Comparison of ENCODE assay signal across 1 cellular context in genomic region chr7:88328787-88329186, GRCh38.
TF ChIP-seq lines count a peak whose summit lies in the region.

No MANE protein-coding gene starts in this region.

TF ChIP-seq in GM12878, 131 proteins besides CTCF, POLR2A, EP300 and RAD21:
- TF ChIP-seq SPI1 (IDR thresholded peaks at IDR 0.05; ENCODE audit: borderline replicate concordance, insufficient read depth, low read depth, low read length): peak; percentile 18; the same call in 1 of the 2 replicates
- TF ChIP-seq ELK1 (IDR thresholded peaks at IDR 0.05; ENCODE audit: low read depth, low read length): no peak
- TF ChIP-seq CBX3 (IDR thresholded peaks at IDR 0.05; ENCODE audit: borderline replicate concordance, low read depth): no peak
- no peak for TF ChIP-seq PML (IDR thresholded peaks at IDR 0.05; ENCODE audit: low read length)
- TF ChIP-seq BCL3 (IDR thresholded peaks at IDR 0.05; ENCODE audit: borderline replicate concordance, insufficient read depth, low read depth, low read length, poor library complexity, severe bottlenecking): no peak
- no peak for TF ChIP-seq CHD1 (IDR thresholded peaks at IDR 0.05; ENCODE audit: low read depth, low read length)
- no peak for TF ChIP-seq ZNF274 (IDR thresholded peaks at IDR 0.05; ENCODE audit: insufficient read depth, insufficient read length)
- TF ChIP-seq RUNX3 (IDR thresholded peaks at IDR 0.05; ENCODE audit: low read length): peak; percentile 41; the same call in 1 of the 2 replicates
- TF ChIP-seq ZNF622 (IDR thresholded peaks at IDR 0.05): no peak
- TF ChIP-seq NFYA (IDR thresholded peaks at IDR 0.05; ENCODE audit: borderline replicate concordance, low read depth, low read length): no peak
- no peak for TF ChIP-seq KAT2A (conservative IDR thresholded peaks at IDR 0.05; ENCODE audit: control insufficient read depth, low read depth, low read length)
- no peak for TF ChIP-seq ZNF592 (IDR thresholded peaks at IDR 0.05)
